ENCODE assay signal across 11 cellular contexts in the genomic region with DNA sequence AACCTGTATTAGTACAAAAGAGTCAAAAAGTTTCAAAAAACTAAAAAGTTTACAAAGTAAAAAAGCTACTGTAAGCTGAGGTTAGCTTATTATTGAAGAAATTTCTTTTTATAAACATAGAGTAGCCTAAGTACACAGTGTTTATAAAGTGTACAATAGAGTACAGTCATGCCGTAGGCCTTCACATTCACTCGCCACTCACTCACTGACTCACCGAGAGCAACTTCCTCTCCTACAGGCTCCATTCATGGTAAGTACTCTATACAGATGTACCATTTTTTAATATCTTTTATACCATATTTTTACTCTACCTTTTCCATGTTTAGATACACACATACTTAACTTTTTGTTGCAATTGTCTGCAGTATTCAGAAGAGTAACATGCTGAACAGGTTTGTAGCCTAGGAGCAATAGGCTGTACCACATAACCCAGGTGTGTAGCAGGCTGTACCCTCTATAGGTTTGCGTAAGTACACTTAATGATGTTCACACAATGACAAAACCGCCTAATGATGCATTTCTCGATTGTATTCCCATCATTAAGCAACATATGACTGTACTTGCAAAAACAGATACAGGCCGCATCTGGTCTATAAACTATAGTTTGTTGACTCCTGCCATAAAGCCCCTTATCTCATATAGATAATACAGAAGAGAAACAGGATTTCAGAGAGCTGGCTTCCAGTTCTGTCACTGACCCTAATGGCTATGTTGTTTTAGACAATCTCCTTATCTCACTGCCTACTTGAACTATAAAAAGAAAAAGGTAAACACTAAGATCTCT.
DNase-seq lines count a peak whose midpoint lies in the region; ATAC-seq and TF ChIP-seq lines count a peak whose summit lies in the region.
"Had no signal": no experiment of that assay in that cellular context is flagged by ENCODE, and none has a peak within 500 bp of the region (broad histone marks: within the 10 kb centered on the region; RNA-seq: fewer than 3 reads in every experiment).

No MANE protein-coding gene starts in this region.

- no peak overlapping the region for H3K4me3 ChIP-seq in fibroblast of villous mesenchyme (ENCODE audit: low read depth, low read length)
- H3K4me3 ChIP-seq in smooth muscle cell: no peak overlapping the region

- DNase-seq in HK-2 (ENCODE audit: unreplicated experiment): peak; percentile 4
- DNase-seq in SW 1271 (lab: John Stamatoyannopoulos, UW): peak; percentile 16 to 73
- peak; percentile 99 for DNase-seq in fibroblast of villous mesenchyme (ENCODE audit: low read depth)
- no peak for DNase-seq in smooth muscle cell (lab: John Stamatoyannopoulos, UW; ENCODE audit: unreplicated experiment)
- DNase-seq in activated CD4-positive, alpha-beta T cell treated with anti-CD3 and anti-CD28 coated beads for 1 hour: no peak
- DNase-seq in activated CD8-positive, alpha-beta memory T cell treated with anti-CD3 and anti-CD28 coated beads, Interleukin-2, amount 50 U/mL, for 4 hours: no peak
- DNase-seq: effector CD4-positive, alpha-beta T cell; NCI-H446 treated with DMSO at 0.1 percent for 48 hours; stimulated activated CD4-positive, alpha-beta T cell treated with anti-CD3 and anti-CD28 coated beads, Interleukin-4, amount 100 ng/mL, for 1 hour had no signal

- H3K4me2 ChIP-seq in smooth muscle cell: peak overlapping the region; percentile 64

- TF ChIP-seq CTCF in fibroblast of villous mesenchyme (IDR thresholded peaks at IDR 0.05; ENCODE audit: insufficient read depth, low read depth, low read length): no peak
- TF ChIP-seq CTCF in smooth muscle cell (IDR thresholded peaks at IDR 0.05; ENCODE audit: borderline replicate concordance, insufficient read depth, poor library complexity, severe bottlenecking): no peak

- ATAC-seq in GM21381 (IDR thresholded peaks at IDR 0.05; ENCODE audit: unreplicated experiment): no peak
- ATAC-seq: activated naive CD4-positive, alpha-beta T cell treated with anti-CD3 and anti-CD28 coated beads, Interleukin-2, amount 50 U/mL, for 72 hours had no signal

- peaks cover 42% of the 10 kb centered on the region for H3F3A ChIP-seq in smooth muscle cell (ENCODE audit: low read depth)

- H3K27ac ChIP-seq in smooth muscle cell (ENCODE audit: low read depth): peak overlapping the region; percentile 92

- H3K4me1 ChIP-seq in smooth muscle cell (ENCODE audit: low read depth): peaks cover 21% of the 10 kb centered on the region

- no peaks in the 10 kb centered on the region for H4K20me1 ChIP-seq in smooth muscle cell (ENCODE audit: low read depth)

- H3K36me3 ChIP-seq in smooth muscle cell (ENCODE audit: low read depth): no peaks in the 10 kb centered on the region

- whole genome bisulfite sequencing in smooth muscle cell (ENCODE audit: low lambda C conversion rate): 5% methylated on average over 7 of the region's 7 CpGs

- H3K9me3 ChIP-seq in smooth muscle cell (replicated peaks; ENCODE audit: low read depth): no peaks in the 10 kb centered on the region

- no peak overlapping the region for H2AFZ ChIP-seq in smooth muscle cell (ENCODE audit: low read depth)

- H3K79me2 ChIP-seq in smooth muscle cell (ENCODE audit: low read depth): no peaks in the 10 kb centered on the region

- no peaks in the 10 kb centered on the region for H3K27me3 ChIP-seq in smooth muscle cell (ENCODE audit: low read depth)

- peak overlapping the region; percentile 37 for H3K9ac ChIP-seq in smooth muscle cell (ENCODE audit: low read depth)

Comparison
In these comparisons a context has a peak if more than half of its experiments do, and no peak if none do; other contexts are left out.
1. DNase-seq: peak in HK-2 (single experiment), SW 1271 (2 of 2) and fibroblast of villous mesenchyme (single experiment); none in smooth muscle cell (single experiment), activated CD4-positive, alpha-beta T cell treated with anti-CD3 and anti-CD28 coated beads for 1 hour (single experiment) and activated CD8-positive, alpha-beta memory T cell treated with anti-CD3 and anti-CD28 coated beads, Interleukin-2, amount 50 U/mL, for 4 hours (single experiment).